In the genomic region with DNA sequence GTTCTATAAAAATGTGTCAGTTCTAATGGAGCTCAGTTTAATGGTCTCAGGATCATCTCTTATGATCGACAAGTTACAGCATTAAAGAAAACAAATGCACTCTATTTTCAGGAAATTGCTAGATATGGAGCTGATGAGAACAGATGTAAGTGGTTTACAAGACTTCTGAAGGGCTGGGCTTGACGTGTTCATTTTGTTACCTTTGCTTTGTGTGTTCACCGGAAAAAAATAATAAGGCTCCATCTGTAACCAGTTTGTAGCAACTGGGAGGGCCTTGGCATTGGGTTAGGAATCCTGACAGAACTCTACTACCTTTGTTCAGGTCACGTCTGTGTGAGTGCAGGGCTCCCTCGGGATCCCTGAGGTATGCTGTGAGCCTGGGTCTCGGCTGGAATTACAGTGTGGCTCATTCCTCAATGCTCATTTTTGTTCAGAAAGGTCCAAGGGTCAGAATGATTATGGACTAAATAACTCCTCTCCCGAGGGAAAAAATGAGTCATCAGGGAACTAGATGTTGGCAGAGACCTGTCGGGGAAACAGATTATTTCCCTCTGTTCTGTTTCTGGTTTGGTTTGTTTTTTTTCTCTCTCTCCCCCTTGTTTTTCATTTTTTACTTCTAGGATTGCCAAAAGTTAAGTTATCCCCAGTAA, we compare ENCODE assay signal across 9 cellular contexts.
DNase-seq lines count a peak whose midpoint lies in the region; ATAC-seq and TF ChIP-seq lines count a peak whose summit lies in the region.
"Had no signal": no experiment of that assay in that cellular context is flagged by ENCODE, and none has a peak within 500 bp of the region (broad histone marks: within the 10 kb centered on the region; RNA-seq: fewer than 3 reads in every experiment).

No MANE protein-coding gene starts in this region.

- H3K4me1 ChIP-seq in endodermal cell (ENCODE audit: control insufficient read depth, insufficient read depth, low read length): no peaks in the 10 kb centered on the region
- no peaks in the 10 kb centered on the region for H3K4me1 ChIP-seq in naive thymus-derived CD4-positive, alpha-beta T cell (ENCODE audit: control insufficient read depth in 2 of 2, insufficient read depth in 2 of 2, low read length in 2 of 2)

- H3K27me3 ChIP-seq in endodermal cell (ENCODE audit: control insufficient read depth, insufficient read depth, low read length, poor library complexity, severe bottlenecking): no peaks in the 10 kb centered on the region
- H3K27me3 ChIP-seq in naive thymus-derived CD4-positive, alpha-beta T cell (ENCODE audit: control insufficient read depth in 2 of 2, insufficient read depth in 2 of 2, low read length in 2 of 2): no peaks in the 10 kb centered on the region

- DNase-seq in H4 (ENCODE audit: low spot score) (peak; percentile 91), RWPE1 (ENCODE audit: low spot score) (peak; percentile 72), fibroblast of villous mesenchyme (ENCODE audit: low read depth) (peak; percentile 65), stromal cell of bone marrow (ENCODE audit: low read depth) (peak; percentile 76), endodermal cell (no peak)
- DNase-seq in activated CD8-positive, alpha-beta memory T cell treated with anti-CD3 and anti-CD28 coated beads for 24 hours: no peak
- no peak for DNase-seq in naive thymus-derived CD4-positive, alpha-beta T cell
- DNase-seq: activated CD4-positive, alpha-beta T cell treated with anti-CD3 and anti-CD28 coated beads, Interleukin-2, amount 50 U/mL, for 4 hours had no signal

- ATAC-seq in naive thymus-derived CD4-positive, alpha-beta T cell: no peak
- ATAC-seq in HG02938 (IDR thresholded peaks at IDR 0.05; ENCODE audit: unreplicated experiment): no peak

- peak overlapping the region; percentile 62; the same call in 1 of the 2 replicates for H3K27ac ChIP-seq in RWPE1
- no peak overlapping the region for H3K27ac ChIP-seq in endodermal cell (ENCODE audit: low read depth, low read length)
- H3K27ac ChIP-seq in naive thymus-derived CD4-positive, alpha-beta T cell (ENCODE audit: low read depth, low read length): no peak overlapping the region

- no peak for TF ChIP-seq CTCF in RWPE1 (conservative IDR thresholded peaks at IDR 0.05; ENCODE audit: low read depth)
- TF ChIP-seq CTCF in fibroblast of villous mesenchyme (IDR thresholded peaks at IDR 0.05; ENCODE audit: insufficient read depth, low read depth, low read length): no peak
- TF ChIP-seq CTCF in endodermal cell (conservative IDR thresholded peaks at IDR 0.05): no peak

- no peaks in the 10 kb centered on the region for H3K9me3 ChIP-seq in endodermal cell (ENCODE audit: control insufficient read depth, low read length)
- no peaks in the 10 kb centered on the region for H3K9me3 ChIP-seq in naive thymus-derived CD4-positive, alpha-beta T cell (ENCODE audit: control insufficient read depth in 2 of 3, low read length in 3 of 3)

- H3K4me3 ChIP-seq in fibroblast of villous mesenchyme (ENCODE audit: low read depth, low read length) (no peak overlapping the region), endodermal cell (ENCODE audit: low read length) (no peak overlapping the region)
- no peak overlapping the region for H3K4me3 ChIP-seq in naive thymus-derived CD4-positive, alpha-beta T cell (ENCODE audit: low read length)

- intact Hi-C loops in naive thymus-derived CD4-positive, alpha-beta T cell (cut with micrococcal nuclease): no loop called here

- no peaks in the 10 kb centered on the region for H3K36me3 Mint-ChIP-seq in endodermal cell (ENCODE audit: low read depth)
- H3K36me3 Mint-ChIP-seq in naive thymus-derived CD4-positive, alpha-beta T cell: no peaks in the 10 kb centered on the region

- H3K4me3 Mint-ChIP-seq in endodermal cell: no peak overlapping the region
- H3K4me3 Mint-ChIP-seq in naive thymus-derived CD4-positive, alpha-beta T cell: no peak overlapping the region

- 84 to 92% methylated on average over 4 to 8 of the region's 8 CpGs for WGBS in endodermal cell (ENCODE audit: insufficient coverage in 1 of 2, insufficient read length in 1 of 2), 2 experiments

- H3K27ac Mint-ChIP-seq in endodermal cell: no peak overlapping the region
- no peak overlapping the region for H3K27ac Mint-ChIP-seq in naive thymus-derived CD4-positive, alpha-beta T cell

- POLR2A ChIA-PET in RWPE1 (lab: Yijun Ruan, JAX; ENCODE audit: low non-redundant PET): no interaction called here
- POLR2A ChIA-PET in naive thymus-derived CD4-positive, alpha-beta T cell (lab: Charles Lee): no interaction called here

- no peaks in the 10 kb centered on the region for H3K4me1 Mint-ChIP-seq in endodermal cell
- no peaks in the 10 kb centered on the region for H3K4me1 Mint-ChIP-seq in naive thymus-derived CD4-positive, alpha-beta T cell

- H3K9ac ChIP-seq in endodermal cell (ENCODE audit: extremely low read depth, low read length, poor library complexity, severe bottlenecking): no peak overlapping the region

- no peaks in the 10 kb centered on the region for H3K27me3 Mint-ChIP-seq in endodermal cell (ENCODE audit: insufficient read depth)
- H3K27me3 Mint-ChIP-seq in naive thymus-derived CD4-positive, alpha-beta T cell: no peaks in the 10 kb centered on the region

- CTCF ChIA-PET in RWPE1 (lab: Yijun Ruan, JAX): no interaction called here
- CTCF ChIA-PET in naive thymus-derived CD4-positive, alpha-beta T cell (lab: Charles Lee): no interaction called here

- H3K9me3 Mint-ChIP-seq in endodermal cell: no peaks in the 10 kb centered on the region
- peaks cover 0 to 5% (median 1%) of the 10 kb centered on the region in 11 donors for H3K9me3 Mint-ChIP-seq in naive thymus-derived CD4-positive, alpha-beta T cell

- H3K36me3 ChIP-seq in endodermal cell (ENCODE audit: control insufficient read depth, insufficient read depth, low read length): no peaks in the 10 kb centered on the region
- H3K36me3 ChIP-seq in naive thymus-derived CD4-positive, alpha-beta T cell (ENCODE audit: control insufficient read depth in 2 of 3, insufficient read depth in 3 of 3, low read length in 3 of 3): no peaks in the 10 kb centered on the region

Comparison
In these comparisons a context has a peak if more than half of its experiments do, and no peak if none do; other contexts are left out.
1. DNase-seq: peak in H4 (single experiment), RWPE1 (single experiment), fibroblast of villous mesenchyme (single experiment) and stromal cell of bone marrow (single experiment); none in activated CD8-positive, alpha-beta memory T cell treated with anti-CD3 and anti-CD28 coated beads for 24 hours (single experiment), endodermal cell (single experiment) and naive thymus-derived CD4-positive, alpha-beta T cell (0 of 9).